21 cellular contexts compared by ENCODE assay signal in the genomic region with DNA sequence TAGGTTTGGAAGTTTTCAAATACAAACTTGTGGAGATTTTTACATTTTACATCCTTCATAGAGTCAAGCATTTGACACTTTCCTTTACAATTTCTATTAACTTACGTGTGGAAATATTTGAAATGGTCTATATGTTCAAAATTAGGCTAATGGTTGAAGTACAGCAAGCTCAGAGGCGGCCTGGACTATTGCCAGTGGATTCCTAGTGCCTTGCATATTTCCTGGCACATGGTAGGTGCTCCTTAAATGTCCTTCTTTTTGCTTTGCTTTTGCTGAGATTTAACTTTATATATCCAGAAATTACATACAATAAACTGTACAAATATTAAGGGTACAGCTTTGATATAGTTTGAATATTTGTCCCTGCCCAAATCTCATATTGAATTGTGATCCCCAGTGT.
DNase-seq lines count a peak whose midpoint lies in the region; ATAC-seq lines count a peak whose summit lies in the region.
"Had no signal": no experiment of that assay in that cellular context is flagged by ENCODE, and none has a peak within 500 bp of the region (broad histone marks: within the 10 kb centered on the region; RNA-seq: fewer than 3 reads in every experiment).

No MANE protein-coding gene starts in this region.

- peak; percentile 4 for DNase-seq in HS-5 (ENCODE audit: low read depth)
- DNase-seq in adipocyte (ENCODE audit: low read depth), result peak; percentile 15
- peak; percentile 12 for DNase-seq in dermis blood vessel endothelial cell
- no peak for DNase-seq in naive B cell
- no peak for DNase-seq in globus pallidus (ENCODE audit: low spot score)
- DNase-seq: ACHN, DND-41, GF-D8, Karpas-422, MM.1S, NCI-H1092, NCI-H1436 treated with DMSO at 0.1 percent for 48 hours, NCI-H2029, NCI-H345, NCI-H524 treated with DMSO at 0.1 percent for 48 hours, RPMI8226, SHP77 treated with DMSO at 0.1 percent for 48 hours had no signal

- no peaks in the 10 kb centered on the region for H3K9me3 ChIP-seq in adipocyte (ENCODE audit: control insufficient read depth, low read length)

- H3K27me3 Mint-ChIP-seq in naive B cell, result no peaks in the 10 kb centered on the region

- H3K36me3 Mint-ChIP-seq in naive B cell, result peaks cover 0 to 6% of the 10 kb centered on the region in 2 donors
- H3K36me3 Mint-ChIP-seq: CD14-positive monocyte had no signal

- H3K4me3 ChIP-seq in adipocyte (ENCODE audit: low read length), result no peak overlapping the region
- H3K4me3 ChIP-seq: GM12878 had no signal

- no peak for ATAC-seq in naive B cell (ENCODE audit: low read depth in 2 of 2)
- ATAC-seq in HG02884 (IDR thresholded peaks at IDR 0.05; ENCODE audit: unreplicated experiment), result no peak
- ATAC-seq in GM18907 (IDR thresholded peaks at IDR 0.05; ENCODE audit: unreplicated experiment), result no peak
- ATAC-seq: GM12878 had no signal

- no peaks in the 10 kb centered on the region for H3K27me3 ChIP-seq in adipocyte (replicated peaks; ENCODE audit: control insufficient read depth, insufficient read depth, low read length)

- no peak overlapping the region for H3K9ac ChIP-seq in adipocyte (ENCODE audit: low read length)

- peaks cover 10 to 17% (median 14%) of the 10 kb centered on the region in 3 donors for H3K4me1 Mint-ChIP-seq in naive B cell

- peak overlapping the region in 4 of 6 donors; percentile 17 to 27 (median 21) for H3K27ac Mint-ChIP-seq in naive B cell

- H3K4me1 ChIP-seq in adipocyte (ENCODE audit: control insufficient read depth, insufficient read depth, low read length), result peaks cover 4% of the 10 kb centered on the region

- no peak overlapping the region for H3K4me3 Mint-ChIP-seq in naive B cell
- H3K4me3 Mint-ChIP-seq: CD14-positive monocyte had no signal

- no peaks in the 10 kb centered on the region for H3K36me3 ChIP-seq in adipocyte (ENCODE audit: control insufficient read depth, insufficient read depth, low read length, severe bottlenecking)

- peaks cover 0 to 11% (median 5%) of the 10 kb centered on the region in 7 donors for H3K9me3 Mint-ChIP-seq in naive B cell

Comparison
In these comparisons a context has a peak if more than half of its experiments do, and no peak if none do; other contexts are left out.
1. DNase-seq: peak in HS-5 (single experiment), adipocyte (single experiment) and dermis blood vessel endothelial cell (single experiment); none in naive B cell (single experiment) and globus pallidus (single experiment).